1 cellular context compared by ENCODE assay signal in the genomic region with DNA sequence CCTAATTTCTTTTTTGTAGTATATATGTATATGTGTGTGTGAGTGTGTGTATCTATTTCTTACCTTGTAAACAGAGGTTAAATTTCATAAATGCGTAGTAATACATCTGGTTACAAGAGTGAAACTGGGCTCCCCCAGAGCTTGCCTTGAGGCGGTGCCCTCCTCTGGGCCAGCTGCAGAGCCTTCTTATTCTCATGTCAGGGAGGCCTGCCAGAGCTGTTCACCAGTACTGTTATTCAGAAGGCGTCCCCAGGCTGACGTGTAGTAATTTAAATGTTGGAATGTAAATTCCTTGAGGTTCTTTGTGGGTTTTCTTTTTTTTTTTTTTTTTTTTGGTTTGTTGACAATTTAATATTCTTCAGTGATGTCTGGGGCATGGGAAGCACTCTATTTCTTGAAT.
TF ChIP-seq lines count a peak whose summit lies in the region.

No MANE protein-coding gene starts in this region.

TF ChIP-seq in GM23338, 12 proteins besides CTCF, POLR2A, EP300 and RAD21:
- TF ChIP-seq, protein P1, sequence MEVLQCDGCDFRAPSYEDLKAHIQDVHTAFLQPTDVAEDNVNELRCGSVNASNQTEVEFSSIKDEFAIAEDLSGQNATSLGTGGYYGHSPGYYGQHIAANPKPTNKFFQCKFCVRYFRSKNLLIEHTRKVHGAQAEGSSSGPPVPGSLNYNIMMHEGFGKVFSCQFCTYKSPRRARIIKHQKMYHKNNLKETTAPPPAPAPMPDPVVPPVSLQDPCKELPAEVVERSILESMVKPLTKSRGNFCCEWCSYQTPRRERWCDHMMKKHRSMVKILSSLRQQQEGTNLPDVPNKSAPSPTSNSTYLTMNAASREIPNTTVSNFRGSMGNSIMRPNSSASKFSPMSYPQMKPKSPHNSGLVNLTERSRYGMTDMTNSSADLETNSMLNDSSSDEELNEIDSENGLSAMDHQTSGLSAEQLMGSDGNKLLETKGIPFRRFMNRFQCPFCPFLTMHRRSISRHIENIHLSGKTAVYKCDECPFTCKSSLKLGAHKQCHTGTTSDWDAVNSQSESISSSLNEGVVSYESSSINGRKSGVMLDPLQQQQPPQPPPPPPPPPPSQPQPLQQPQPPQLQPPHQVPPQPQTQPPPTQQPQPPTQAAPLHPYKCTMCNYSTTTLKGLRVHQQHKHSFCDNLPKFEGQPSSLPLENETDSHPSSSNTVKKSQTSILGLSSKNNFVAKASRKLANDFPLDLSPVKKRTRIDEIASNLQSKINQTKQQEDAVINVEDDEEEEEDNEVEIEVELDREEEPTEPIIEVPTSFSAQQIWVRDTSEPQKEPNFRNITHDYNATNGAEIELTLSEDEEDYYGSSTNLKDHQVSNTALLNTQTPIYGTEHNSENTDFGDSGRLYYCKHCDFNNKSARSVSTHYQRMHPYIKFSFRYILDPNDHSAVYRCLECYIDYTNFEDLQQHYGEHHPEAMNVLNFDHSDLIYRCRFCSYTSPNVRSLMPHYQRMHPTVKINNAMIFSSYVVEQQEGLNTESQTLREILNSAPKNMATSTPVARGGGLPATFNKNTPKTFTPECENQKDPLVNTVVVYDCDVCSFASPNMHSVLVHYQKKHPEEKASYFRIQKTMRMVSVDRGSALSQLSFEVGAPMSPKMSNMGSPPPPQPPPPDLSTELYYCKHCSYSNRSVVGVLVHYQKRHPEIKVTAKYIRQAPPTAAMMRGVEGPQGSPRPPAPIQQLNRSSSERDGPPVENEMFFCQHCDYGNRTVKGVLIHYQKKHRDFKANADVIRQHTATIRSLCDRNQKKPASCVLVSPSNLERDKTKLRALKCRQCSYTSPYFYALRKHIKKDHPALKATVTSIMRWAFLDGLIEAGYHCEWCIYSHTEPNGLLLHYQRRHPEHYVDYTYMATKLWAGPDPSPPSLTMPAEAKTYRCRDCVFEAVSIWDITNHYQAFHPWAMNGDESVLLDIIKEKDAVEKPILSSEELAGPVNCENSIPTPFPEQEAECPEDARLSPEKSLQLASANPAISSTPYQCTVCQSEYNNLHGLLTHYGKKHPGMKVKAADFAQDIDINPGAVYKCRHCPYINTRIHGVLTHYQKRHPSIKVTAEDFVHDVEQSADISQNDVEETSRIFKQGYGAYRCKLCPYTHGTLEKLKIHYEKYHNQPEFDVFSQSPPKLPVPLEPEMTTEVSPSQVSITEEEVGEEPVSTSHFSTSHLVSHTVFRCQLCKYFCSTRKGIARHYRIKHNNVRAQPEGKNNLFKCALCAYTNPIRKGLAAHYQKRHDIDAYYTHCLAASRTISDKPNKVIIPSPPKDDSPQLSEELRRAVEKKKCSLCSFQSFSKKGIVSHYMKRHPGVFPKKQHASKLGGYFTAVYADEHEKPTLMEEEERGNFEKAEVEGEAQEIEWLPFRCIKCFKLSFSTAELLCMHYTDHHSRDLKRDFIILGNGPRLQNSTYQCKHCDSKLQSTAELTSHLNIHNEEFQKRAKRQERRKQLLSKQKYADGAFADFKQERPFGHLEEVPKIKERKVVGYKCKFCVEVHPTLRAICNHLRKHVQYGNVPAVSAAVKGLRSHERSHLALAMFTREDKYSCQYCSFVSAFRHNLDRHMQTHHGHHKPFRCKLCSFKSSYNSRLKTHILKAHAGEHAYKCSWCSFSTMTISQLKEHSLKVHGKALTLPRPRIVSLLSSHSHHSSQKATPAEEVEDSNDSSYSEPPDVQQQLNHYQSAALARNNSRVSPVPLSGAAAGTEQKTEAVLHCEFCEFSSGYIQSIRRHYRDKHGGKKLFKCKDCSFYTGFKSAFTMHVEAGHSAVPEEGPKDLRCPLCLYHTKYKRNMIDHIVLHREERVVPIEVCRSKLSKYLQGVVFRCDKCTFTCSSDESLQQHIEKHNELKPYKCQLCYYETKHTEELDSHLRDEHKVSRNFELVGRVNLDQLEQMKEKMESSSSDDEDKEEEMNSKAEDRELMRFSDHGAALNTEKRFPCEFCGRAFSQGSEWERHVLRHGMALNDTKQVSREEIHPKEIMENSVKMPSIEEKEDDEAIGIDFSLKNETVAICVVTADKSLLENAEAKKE (CRISPR knock-in tag; IDR thresholded peaks at IDR 0.05) = no peak
- no peak for TF ChIP-seq STAT1 (IDR thresholded peaks at IDR 0.05; ENCODE audit: unreplicated experiment)
